8 cellular contexts compared by ENCODE assay signal in genomic region chr6:25971187-25971811, GRCh38. TPM values are rescaled to one million over a fixed set of nuclear protein-coding genes. Genes with fewer than 3 reads are reported as not detected.
DNase-seq lines count a peak whose midpoint lies in the region; ATAC-seq and TF ChIP-seq lines count a peak whose summit lies in the region.

No MANE protein-coding gene starts in this region.

- H3K27ac Mint-ChIP-seq in Caco-2 (ENCODE audit: unreplicated experiment), result peak overlapping the region; percentile 84

- TF ChIP-seq CTCF in Caco-2 (IDR thresholded peaks at IDR 0.05; ENCODE audit: insufficient read depth in 1 of 2, low read depth in 1 of 2, low read length in 1 of 2, severe bottlenecking in 1 of 2, unreplicated experiment in 1 of 2), result no peak
- no peak for TF ChIP-seq CTCF in PC-3 (conservative IDR thresholded peaks at IDR 0.05; ENCODE audit: low read depth, low read length)
- TF ChIP-seq CTCF in osteoblast (IDR thresholded peaks at IDR 0.05; ENCODE audit: extremely low read depth, low read depth, low read length), result no peak

- intact Hi-C loops in Caco-2 (cut with micrococcal nuclease; ENCODE audit: unreplicated experiment), result no loop called here
- intact Hi-C loops in PC-3 (cut with micrococcal nuclease), result loop anchor here (1.0 kb wide), 1 partner anchor 9 kb away; the partner anchor contains the start of gene TRIM38

- no peaks in the 10 kb centered on the region for H3K9me2 ChIP-seq in PC-3 (replicated peaks; ENCODE audit: low read length)
- H3K9me2 ChIP-seq in Karpas-422 (replicated peaks; ENCODE audit: insufficient read depth, low read length), result no peaks in the 10 kb centered on the region

- no peak overlapping the region for H3K9ac ChIP-seq in PC-3 (ENCODE audit: low read length)
- no peak overlapping the region for H3K9ac ChIP-seq in Karpas-422 (ENCODE audit: low read length)

- CTCF ChIA-PET in Caco-2 (lab: Charles Lee), result interaction anchor here (1.2 kb wide), 1 partner anchor 22 kb away, joined by 3 read pairs; no protein-coding TSS in a partner anchor
- CTCF ChIA-PET in PC-3 (lab: Charles Lee), result interaction anchor here (0.6 kb wide), 1 partner anchor 300 kb away, joined by 3 read pairs; no protein-coding TSS in a partner anchor

- no peaks in the 10 kb centered on the region for H3K79me2 ChIP-seq in PC-3 (ENCODE audit: low read length)
- peaks cover 28% of the 10 kb centered on the region for H3K79me2 ChIP-seq in osteoblast (ENCODE audit: insufficient read depth, low read length)
- peaks cover 32% of the 10 kb centered on the region for H3K79me2 ChIP-seq in Karpas-422 (ENCODE audit: low read length)

- BruUV-seq in Caco-2 (replicated peaks; lab: Mats Ljungman, UMichigan) (no TSS peak), PC-3 (replicated peaks; lab: Mats Ljungman, UMichigan) (no TSS peak)

- H3K4me3 Mint-ChIP-seq in Caco-2 (ENCODE audit: unreplicated experiment), result peak overlapping the region; percentile 36

- H3K27ac ChIP-seq in PC-3 (ENCODE audit: low read length), result peak overlapping the region; percentile 58
- H3K27ac ChIP-seq in osteoblast (ENCODE audit: low read depth, low read length), result peak overlapping the region; percentile 73
- H3K27ac ChIP-seq in Karpas-422 (ENCODE audit: low read length), result no peak overlapping the region

- H2AFZ ChIP-seq in PC-3 (ENCODE audit: low read length), result no peak overlapping the region
- no peak overlapping the region for H2AFZ ChIP-seq in osteoblast (ENCODE audit: low read length)
- no peak overlapping the region for H2AFZ ChIP-seq in Karpas-422 (ENCODE audit: low read length)

- ATAC-seq in PC-3 (peak; percentile 95), GM21390 (IDR thresholded peaks at IDR 0.05; ENCODE audit: unreplicated experiment) (no peak)

- H3K27me3 Mint-ChIP-seq in Caco-2 (ENCODE audit: insufficient read depth, unreplicated experiment), result no peaks in the 10 kb centered on the region

- DNase-seq in Caco-2 (peak; percentile 32 to 47), PC-3 (peak; percentile 92), fibroblast of gingiva (ENCODE audit: low read depth) (peak; percentile 97), osteoblast (ENCODE audit: insufficient read length, low spot score, missing footprints) (peak; percentile 62), NCI-H2171 treated with DMSO at 0.1 percent for 48 hours (lab: John Stamatoyannopoulos, UW) (no peak), GM19240 (ENCODE audit: insufficient read length, low spot score) (no peak), Karpas-422 (no peak)

- H3K4me3 ChIP-seq in Caco-2 (ENCODE audit: low read depth, low read length) (no peak overlapping the region), PC-3 (ENCODE audit: low read length) (0 out of 2 replicates have a peak overlapping the region, but pooled peaks have one; percentile 10), osteoblast (ENCODE audit: insufficient read depth, low read length) (no peak overlapping the region), Karpas-422 (ENCODE audit: low read length) (no peak overlapping the region)

- H3K27me3 ChIP-seq in Caco-2 (replicated peaks; ENCODE audit: control insufficient read depth, insufficient read depth, low read length) (no peaks in the 10 kb centered on the region), PC-3 (ENCODE audit: low read length) (no peaks in the 10 kb centered on the region), osteoblast (ENCODE audit: insufficient read depth, low read length) (no peaks in the 10 kb centered on the region), Karpas-422 (ENCODE audit: low read length) (no peaks in the 10 kb centered on the region)

- H3K4me1 ChIP-seq in Caco-2 (peaks cover 42% of the 10 kb centered on the region), PC-3 (ENCODE audit: insufficient read depth, low read length) (peaks cover 22% of the 10 kb centered on the region), osteoblast (ENCODE audit: insufficient read depth, low read length) (peaks cover 43% of the 10 kb centered on the region), Karpas-422 (ENCODE audit: low read length) (peaks cover 22% of the 10 kb centered on the region)

- peaks cover 6% of the 10 kb centered on the region for H3K36me3 Mint-ChIP-seq in Caco-2 (ENCODE audit: insufficient read depth, unreplicated experiment)

- H3K9me3 ChIP-seq in Caco-2 (no peaks in the 10 kb centered on the region), PC-3 (ENCODE audit: low read length) (no peaks in the 10 kb centered on the region), osteoblast (ENCODE audit: low read depth, low read length) (no peaks in the 10 kb centered on the region), Karpas-422 (ENCODE audit: low read length) (no peaks in the 10 kb centered on the region)

- H3K36me3 ChIP-seq in Caco-2 (ENCODE audit: control insufficient read depth, insufficient read depth, low read length) (no peaks in the 10 kb centered on the region), PC-3 (ENCODE audit: low read depth, low read length) (peaks cover 54% of the 10 kb centered on the region), osteoblast (ENCODE audit: insufficient read depth, low read length) (peaks cover 67% of the 10 kb centered on the region), Karpas-422 (ENCODE audit: insufficient read depth, low read length) (peaks cover 78% of the 10 kb centered on the region)

- no peaks in the 10 kb centered on the region for H3K9me3 Mint-ChIP-seq in Caco-2 (ENCODE audit: unreplicated experiment)

- no peaks in the 10 kb centered on the region for H3F3A ChIP-seq in PC-3 (ENCODE audit: low read length, unreplicated experiment)

- peak overlapping the region; percentile 55 for H3K4me2 ChIP-seq in PC-3 (ENCODE audit: low read length)
- H3K4me2 ChIP-seq in osteoblast (ENCODE audit: insufficient read depth, low read length), result peak overlapping the region; percentile 62
- H3K4me2 ChIP-seq in Karpas-422 (ENCODE audit: low read depth, low read length, poor library complexity, severe bottlenecking), result no peak overlapping the region

- H4K20me1 ChIP-seq in PC-3 (ENCODE audit: low read length) (peaks cover 4% of the 10 kb centered on the region; the same call in 1 of the 2 replicates), osteoblast (ENCODE audit: insufficient read depth, low read length) (no peaks in the 10 kb centered on the region), Karpas-422 (ENCODE audit: insufficient read depth, low read depth, low read length) (0 out of 2 replicates have a peak, but pooled peaks cover 6% of the 10 kb centered on the region)

- peaks cover 26% of the 10 kb centered on the region for H3K4me1 Mint-ChIP-seq in Caco-2 (ENCODE audit: low read depth, unreplicated experiment)

- POLR2A ChIA-PET in Caco-2 (lab: Charles Lee) (no interaction called here), PC-3 (lab: Charles Lee; ENCODE audit: unreplicated experiment) (interaction anchor here (0.6 kb wide), 1 partner anchor 1783 kb away, joined by 3 read pairs; no protein-coding TSS in a partner anchor)

RNA-seq across cellular contexts. Expression of gene TRIM38, which starts 8.7 kb away (rescaled TPM):
- total RNA-seq in Caco-2 (2022) (0.53 and 0.70 TPM in 2 replicates), PC-3 (2014; rRNA removed) (5.6 and 6.4 TPM in 2 replicates), osteoblast (13.0 and 13.3 TPM in 2 replicates)
- total RNA-seq in Karpas-422 (2014; rRNA removed; shearing (Covaris generic); ENCODE audit: low replicate concordance), result 17.0 and 19.3 TPM in 2 replicates

RNA-seq across cellular contexts. Expression of gene SLC17A2, which starts 40.8 kb away (rescaled TPM):
- total RNA-seq in Caco-2 (2022), result not detected in 2 replicates
- total RNA-seq in PC-3 (2014; rRNA removed), result not detected in 2 replicates
- not detected in 2 replicates for total RNA-seq in osteoblast
- total RNA-seq in Karpas-422 (2014; rRNA removed; shearing (Covaris generic); ENCODE audit: low replicate concordance), result not detected in 2 replicates

Comparison
In these comparisons a context has a peak if more than half of its experiments do, and no peak if none do; other contexts are left out.
1. DNase-seq: peak in Caco-2 (2 of 2), PC-3 (single experiment), fibroblast of gingiva (single experiment) and osteoblast (single experiment); none in NCI-H2171 treated with DMSO at 0.1 percent for 48 hours (single experiment), GM19240 (single experiment) and Karpas-422 (single experiment).